In genomic region chr11:14569516-14569915, GRCh38 we compare ENCODE assay signal across 7 cellular contexts. TPM values are rescaled to one million over a fixed set of nuclear protein-coding genes. Genes with fewer than 3 reads are reported as not detected.
DNase-seq lines count a peak whose midpoint lies in the region; ATAC-seq and TF ChIP-seq lines count a peak whose summit lies in the region.
"Not testable (repeated sequence)": the region's sequence is repeated elsewhere in the genome, so short reads cannot be mapped to it uniquely, and the experiment has no call there.

No MANE protein-coding gene starts in this region.

- CTCF ChIA-PET in activated CD8-positive, alpha-beta T cell treated with anti-CD3 and anti-CD28 coated beads for 36 hours (lab: Charles Lee) = not testable (repeated sequence)

- peaks cover 42% of the 10 kb centered on the region for H3K9me3 Mint-ChIP-seq in activated CD8-positive, alpha-beta T cell treated with anti-CD3 and anti-CD28 coated beads for 36 hours
- peaks cover 10% of the 10 kb centered on the region for H3K9me3 Mint-ChIP-seq in activated T-helper 17 cell treated with anti-CD3 and anti-CD28 coated beads, Interleukin-2, amount 50 U/mL, for 72 hours
- not testable (repeated sequence) for H3K9me3 Mint-ChIP-seq in activated naive CD4-positive, alpha-beta T cell treated with anti-CD3 and anti-CD28 coated beads, Interleukin-2, amount 50 U/mL, for 24 hours; effector memory CD8-positive, alpha-beta T cell

- not testable (repeated sequence) for H3K4me3 Mint-ChIP-seq in activated CD8-positive, alpha-beta T cell treated with anti-CD3 and anti-CD28 coated beads for 36 hours; activated T-helper 17 cell treated with anti-CD3 and anti-CD28 coated beads, Interleukin-2, amount 50 U/mL, for 72 hours; activated naive CD4-positive, alpha-beta T cell treated with anti-CD3 and anti-CD28 coated beads, Interleukin-2, amount 50 U/mL, for 24 hours
- peak overlapping the region; percentile 57 to 69 for H3K4me3 Mint-ChIP-seq in effector memory CD8-positive, alpha-beta T cell

- POLR2A ChIA-PET in activated CD8-positive, alpha-beta T cell treated with anti-CD3 and anti-CD28 coated beads for 36 hours (lab: Charles Lee) = interaction anchor here (0.9 kb wide), 1 partner anchor 12 kb away, joined by 3 read pairs; no protein-coding TSS in a partner anchor

- not testable (repeated sequence) for ATAC-seq in activated CD8-positive, alpha-beta T cell treated with anti-CD3 and anti-CD28 coated beads for 36 hours; activated T-helper 17 cell treated with anti-CD3 and anti-CD28 coated beads, Interleukin-2, amount 50 U/mL, for 72 hours (replicated peaks); effector memory CD8-positive, alpha-beta T cell (replicated peaks)

- H3K27me3 Mint-ChIP-seq in activated CD8-positive, alpha-beta T cell treated with anti-CD3 and anti-CD28 coated beads for 36 hours; activated T-helper 17 cell treated with anti-CD3 and anti-CD28 coated beads, Interleukin-2, amount 50 U/mL, for 72 hours; activated naive CD4-positive, alpha-beta T cell treated with anti-CD3 and anti-CD28 coated beads, Interleukin-2, amount 50 U/mL, for 24 hours; effector memory CD8-positive, alpha-beta T cell: not testable (repeated sequence)

- H3K27ac Mint-ChIP-seq in activated CD8-positive, alpha-beta T cell treated with anti-CD3 and anti-CD28 coated beads for 36 hours = peak overlapping the region; percentile 28
- peak overlapping the region; percentile 35 for H3K27ac Mint-ChIP-seq in activated T-helper 17 cell treated with anti-CD3 and anti-CD28 coated beads, Interleukin-2, amount 50 U/mL, for 72 hours
- H3K27ac Mint-ChIP-seq in activated naive CD4-positive, alpha-beta T cell treated with anti-CD3 and anti-CD28 coated beads, Interleukin-2, amount 50 U/mL, for 24 hours = peak overlapping the region; percentile 46
- H3K27ac Mint-ChIP-seq in effector memory CD8-positive, alpha-beta T cell = peak overlapping the region; percentile 90 to 93

- peak; percentile 39 for DNase-seq in Jurkat, Clone E6-1 (ENCODE audit: low read depth, low spot score)
- DNase-seq in T-helper 22 cell (ENCODE audit: low read depth) = peak; percentile 21
- peak; percentile 8 for DNase-seq in activated CD8-positive, alpha-beta T cell treated with anti-CD3 and anti-CD28 coated beads for 36 hours
- DNase-seq in effector memory CD8-positive, alpha-beta T cell = peak; percentile 48 to 55 (median 49)
- peak; percentile 2 for DNase-seq in stimulated activated CD4-positive, alpha-beta T cell treated with anti-CD3 and anti-CD28 coated beads, Interleukin-4, amount 100 ng/mL, for 1 hour

- intact Hi-C loops in activated CD8-positive, alpha-beta T cell treated with anti-CD3 and anti-CD28 coated beads for 36 hours (cut with micrococcal nuclease) = not testable (repeated sequence)

- peaks cover 28% of the 10 kb centered on the region for H3K4me1 Mint-ChIP-seq in activated CD8-positive, alpha-beta T cell treated with anti-CD3 and anti-CD28 coated beads for 36 hours (ENCODE audit: low read depth)
- H3K4me1 Mint-ChIP-seq in activated T-helper 17 cell treated with anti-CD3 and anti-CD28 coated beads, Interleukin-2, amount 50 U/mL, for 72 hours = peaks cover 21% of the 10 kb centered on the region
- H3K4me1 Mint-ChIP-seq in activated naive CD4-positive, alpha-beta T cell treated with anti-CD3 and anti-CD28 coated beads, Interleukin-2, amount 50 U/mL, for 24 hours = peaks cover 67% of the 10 kb centered on the region
- peaks cover 24 to 39% of the 10 kb centered on the region in 2 donors for H3K4me1 Mint-ChIP-seq in effector memory CD8-positive, alpha-beta T cell (ENCODE audit: low read depth in 2 of 2)

- not testable (repeated sequence) for H3K4me3 ChIP-seq in Jurkat, Clone E6-1 (ENCODE audit: low read length)

- peaks cover 94% of the 10 kb centered on the region for H3K36me3 Mint-ChIP-seq in activated CD8-positive, alpha-beta T cell treated with anti-CD3 and anti-CD28 coated beads for 36 hours (ENCODE audit: low read depth)
- H3K36me3 Mint-ChIP-seq in activated T-helper 17 cell treated with anti-CD3 and anti-CD28 coated beads, Interleukin-2, amount 50 U/mL, for 72 hours (ENCODE audit: low read depth); effector memory CD8-positive, alpha-beta T cell (ENCODE audit: insufficient read depth): not testable (repeated sequence)
- H3K36me3 Mint-ChIP-seq in activated naive CD4-positive, alpha-beta T cell treated with anti-CD3 and anti-CD28 coated beads, Interleukin-2, amount 50 U/mL, for 24 hours = peaks cover 50% of the 10 kb centered on the region

- not testable (repeated sequence) for TF ChIP-seq CTCF in activated CD8-positive, alpha-beta T cell treated with anti-CD3 and anti-CD28 coated beads for 36 hours (IDR thresholded peaks at IDR 0.05)

RNA-seq across cellular contexts. Expression of gene PSMA1, which starts 49.3 kb away (rescaled TPM):
- polyA plus RNA-seq in Jurkat, Clone E6-1 (2012; ENCODE audit: insufficient read depth, insufficient read length) = 319 TPM
- 100 to 1,000 TPM; 329 to 338 TPM for total RNA-seq in activated CD8-positive, alpha-beta T cell treated with anti-CD3 and anti-CD28 coated beads for 36 hours
- 100 to 1,000 TPM; 239 to 246 TPM for total RNA-seq in activated T-helper 17 cell treated with anti-CD3 and anti-CD28 coated beads, Interleukin-2, amount 50 U/mL, for 72 hours

Comparison
In these comparisons a context has a peak if more than half of its experiments do, and no peak if none do; other contexts are left out.
1. H3K27ac Mint-ChIP-seq: peak in every context shown above with its lines; median percentile 92 in effector memory CD8-positive, alpha-beta T cell; 46 in activated naive CD4-positive, alpha-beta T cell treated with anti-CD3 and anti-CD28 coated beads, Interleukin-2, amount 50 U/mL, for 24 hours; 35 in activated T-helper 17 cell treated with anti-CD3 and anti-CD28 coated beads, Interleukin-2, amount 50 U/mL, for 72 hours; 28 in activated CD8-positive, alpha-beta T cell treated with anti-CD3 and anti-CD28 coated beads for 36 hours.